Comparison of ENCODE assay signal across 18 cellular contexts in genomic region chr5:143880178-143880577, GRCh38.
A peak's percentile ranks its signal among the peaks of the same experiment; 100 is the strongest.
DNase-seq lines count a peak whose midpoint lies in the region; ATAC-seq and TF ChIP-seq lines count a peak whose summit lies in the region.
"Had no signal": no experiment of that assay in that cellular context is flagged by ENCODE, and none has a peak within 500 bp of the region (broad histone marks: within the 10 kb centered on the region; RNA-seq: fewer than 3 reads in every experiment).

No MANE protein-coding gene starts in this region.

- H3K4me3 ChIP-seq in SK-N-SH (ENCODE audit: low read depth in 2 of 2, low read length in 1 of 2), result no peak overlapping the region
- H3K4me3 ChIP-seq in PC-3 (ENCODE audit: low read length), result no peak overlapping the region
- no peak overlapping the region for H3K4me3 ChIP-seq in hepatocyte
- H3K4me3 ChIP-seq: BLaER1, Peyer's patch had no signal

- intact Hi-C loops in PC-3 (cut with micrococcal nuclease), result no loop called here

- H3K27me3 ChIP-seq in SK-N-SH (ENCODE audit: insufficient read depth), result no peaks in the 10 kb centered on the region
- H3K27me3 ChIP-seq in PC-3 (ENCODE audit: low read length), result no peaks in the 10 kb centered on the region
- H3K27me3 ChIP-seq in hepatocyte, result no peaks in the 10 kb centered on the region
- H3K27me3 ChIP-seq: BLaER1, Peyer's patch had no signal

- no peaks in the 10 kb centered on the region for H3K9me2 ChIP-seq in SK-N-SH
- no peaks in the 10 kb centered on the region for H3K9me2 ChIP-seq in PC-3 (replicated peaks; ENCODE audit: low read length)
- no peaks in the 10 kb centered on the region for H3K9me2 ChIP-seq in hepatocyte (replicated peaks; ENCODE audit: insufficient read depth)

- CTCF ChIA-PET in SK-N-SH (lab: Yijun Ruan, JAX), result no interaction called here
- CTCF ChIA-PET in PC-3 (lab: Charles Lee), result no interaction called here

- H3K36me3 ChIP-seq in SK-N-SH (replicated peaks in 1 of 2; ENCODE audit: control insufficient read depth in 1 of 2, insufficient read depth in 2 of 2, low read length in 1 of 2), result no peaks in the 10 kb centered on the region
- H3K36me3 ChIP-seq in PC-3 (ENCODE audit: low read depth, low read length), result no peaks in the 10 kb centered on the region
- H3K36me3 ChIP-seq in hepatocyte (replicated peaks; ENCODE audit: insufficient read depth, low read depth), result no peaks in the 10 kb centered on the region
- H3K36me3 ChIP-seq: BLaER1, Peyer's patch had no signal

- DNase-seq in SK-N-SH, result no peak
- peak; percentile 11 for DNase-seq in PC-3
- no peak for DNase-seq in hepatocyte (ENCODE audit: low spot score)
- DNase-seq in renal cortical epithelial cell (ENCODE audit: low read depth), result peak; percentile 77
- DNase-seq in NCI-H774 (lab: John Stamatoyannopoulos, UW), result no peak
- no peak for DNase-seq in NCI-H524 (lab: John Stamatoyannopoulos, UW)
- DNase-seq: 8988T; CD8-positive, alpha-beta T cell; H7; Kasumi-1; NCI-H1105 treated with DMSO at 0.1 percent for 48 hours; NCI-H1694 treated with DMSO at 0.1 percent for 48 hours; NCI-H82; Peyer's patch; Right ventricle myocardium superior had no signal

- no peaks in the 10 kb centered on the region for H4K20me1 ChIP-seq in SK-N-SH (ENCODE audit: insufficient read depth)
- no peaks in the 10 kb centered on the region for H4K20me1 ChIP-seq in PC-3 (ENCODE audit: low read length)
- no peaks in the 10 kb centered on the region for H4K20me1 ChIP-seq in hepatocyte (ENCODE audit: insufficient read depth, poor library complexity, severe bottlenecking)
- H4K20me1 ChIP-seq: BLaER1 had no signal

- H3F3A ChIP-seq in SK-N-SH (replicated peaks; ENCODE audit: insufficient read depth), result no peaks in the 10 kb centered on the region
- H3F3A ChIP-seq in PC-3 (ENCODE audit: low read length, unreplicated experiment), result no peaks in the 10 kb centered on the region

- no peaks in the 10 kb centered on the region for H3K79me2 ChIP-seq in SK-N-SH (ENCODE audit: insufficient read depth)
- no peaks in the 10 kb centered on the region for H3K79me2 ChIP-seq in PC-3 (ENCODE audit: low read length)
- H3K79me2 ChIP-seq in hepatocyte, result no peaks in the 10 kb centered on the region

- TF ChIP-seq EP300 in SK-N-SH (IDR thresholded peaks at IDR 0.05; ENCODE audit: borderline replicate concordance in 1 of 2, low read depth in 1 of 2, low read length in 1 of 2), result no peak

- H3K27ac ChIP-seq in SK-N-SH (ENCODE audit: low read depth in 2 of 2, low read length in 1 of 2), result no peak overlapping the region
- H3K27ac ChIP-seq in PC-3 (ENCODE audit: low read length), result no peak overlapping the region
- peak overlapping the region; percentile 53 for H3K27ac ChIP-seq in hepatocyte
- H3K27ac ChIP-seq: BLaER1, Peyer's patch had no signal

- no peak overlapping the region for H3K9ac ChIP-seq in SK-N-SH
- no peak overlapping the region for H3K9ac ChIP-seq in PC-3 (ENCODE audit: low read length)
- H3K9ac ChIP-seq: BLaER1 had no signal

- H3K9me3 ChIP-seq in SK-N-SH (no peaks in the 10 kb centered on the region), PC-3 (ENCODE audit: low read length) (no peaks in the 10 kb centered on the region), hepatocyte (ENCODE audit: low read depth) (no peaks in the 10 kb centered on the region)
- H3K9me3 ChIP-seq: BLaER1, Peyer's patch had no signal

- ATAC-seq in SK-N-SH treated with all-trans-retinoic acid at 6 μM for 48 hours (no peak), PC-3 (no peak), GM18517 (IDR thresholded peaks at IDR 0.05; ENCODE audit: unreplicated experiment) (no peak)
- ATAC-seq: CD8-positive, alpha-beta T cell had no signal

- no peak overlapping the region for H3K4me2 ChIP-seq in SK-N-SH
- H3K4me2 ChIP-seq in PC-3 (ENCODE audit: low read length), result no peak overlapping the region
- no peak overlapping the region for H3K4me2 ChIP-seq in hepatocyte
- H3K4me2 ChIP-seq: BLaER1 had no signal

- BruUV-seq in PC-3 (replicated peaks; lab: Mats Ljungman, UMichigan), result no TSS peak

- H3K4me1 ChIP-seq in SK-N-SH (ENCODE audit: control insufficient read depth in 1 of 2, insufficient read depth in 2 of 2, low read depth in 1 of 2, low read length in 1 of 2) (no peaks in the 10 kb centered on the region), PC-3 (ENCODE audit: insufficient read depth, low read length) (no peaks in the 10 kb centered on the region), hepatocyte (ENCODE audit: insufficient read depth) (peaks cover 3% of the 10 kb centered on the region)
- H3K4me1 ChIP-seq: BLaER1, Peyer's patch had no signal

- no peak for TF ChIP-seq RAD21 in SK-N-SH (IDR thresholded peaks at IDR 0.05; ENCODE audit: low read length)

- H2AFZ ChIP-seq in SK-N-SH (ENCODE audit: low read depth) (no peak overlapping the region), PC-3 (ENCODE audit: low read length) (no peak overlapping the region), hepatocyte (no peak overlapping the region)

- WGBS in SK-N-SH (ENCODE audit: low lambda C conversion rate), result 78% methylated on average over 6 of the region's 6 CpGs
- 65% methylated on average over 6 of the region's 6 CpGs for WGBS in hepatocyte (ENCODE audit: low lambda C conversion rate, missing lambda C conversion rate)

- TF ChIP-seq CTCF in SK-N-SH (IDR thresholded peaks at IDR 0.05) (no peak), PC-3 (conservative IDR thresholded peaks at IDR 0.05; ENCODE audit: low read depth, low read length) (no peak), hepatocyte (IDR thresholded peaks at IDR 0.05; ENCODE audit: poor library complexity) (no peak)

- POLR2A ChIA-PET in SK-N-SH (lab: Yijun Ruan, JAX) (no interaction called here), PC-3 (lab: Charles Lee; ENCODE audit: unreplicated experiment) (no interaction called here)

TF ChIP-seq in SK-N-SH, 30 proteins besides CTCF, POLR2A, EP300 and RAD21:
- TF ChIP-seq FOSL2 (IDR thresholded peaks at IDR 0.05; ENCODE audit: borderline replicate concordance, low read depth) (peak; percentile 14; the same call in 1 of the 2 replicates), USF1 (IDR thresholded peaks at IDR 0.05; ENCODE audit: borderline replicate concordance, low read depth) (no peak), GABPA (IDR thresholded peaks at IDR 0.05; ENCODE audit: low read depth) (no peak)

TF ChIP-seq in SK-N-SH treated with all-trans-retinoic acid at 6 μM for 48 hours, 23 proteins besides CTCF, POLR2A, EP300 and RAD21 (continues in another document):
- TF ChIP-seq GLIS3 (CRISPR knock-in tag; IDR thresholded peaks at IDR 0.05), result no peak
- TF ChIP-seq ZFP30 (CRISPR knock-in tag; IDR thresholded peaks at IDR 0.05), result no peak
- no peak for TF ChIP-seq RARB (CRISPR knock-in tag; IDR thresholded peaks at IDR 0.05)
- TF ChIP-seq CREB5 (CRISPR knock-in tag; IDR thresholded peaks at IDR 0.05; ENCODE audit: low read depth), result no peak
- TF ChIP-seq ISL1 (CRISPR knock-in tag; IDR thresholded peaks at IDR 0.05), result no peak
- TF ChIP-seq CSDC2 (CRISPR knock-in tag; IDR thresholded peaks at IDR 0.05), result no peak
- TF ChIP-seq ZNF70 (CRISPR knock-in tag; IDR thresholded peaks at IDR 0.05), result no peak
- no peak for TF ChIP-seq PPARA (CRISPR knock-in tag; IDR thresholded peaks at IDR 0.05; ENCODE audit: borderline replicate concordance)
- no peak for TF ChIP-seq PATZ1 (CRISPR knock-in tag; IDR thresholded peaks at IDR 0.05; ENCODE audit: borderline replicate concordance)
- TF ChIP-seq ZC3H10 (CRISPR knock-in tag; IDR thresholded peaks at IDR 0.05), result no peak
- no peak for TF ChIP-seq CSRNP3 (CRISPR knock-in tag; IDR thresholded peaks at IDR 0.05)
- no peak for TF ChIP-seq OSR1 (CRISPR knock-in tag; IDR thresholded peaks at IDR 0.05)

Comparison
In these comparisons a context has a peak if more than half of its experiments do, and no peak if none do; other contexts are left out.
1. DNase-seq: peak in PC-3 (single experiment) and renal cortical epithelial cell (single experiment); none in SK-N-SH (single experiment), hepatocyte (single experiment), NCI-H774 (single experiment) and NCI-H524 (0 of 2).